9 cellular contexts compared by ENCODE assay signal in genomic region chr7:98534493-98534892, GRCh38.
"Had no signal": no experiment of that assay in that cellular context is flagged by ENCODE, and none has a peak within 500 bp of the region (broad histone marks: within the 10 kb centered on the region; RNA-seq: fewer than 3 reads in every experiment).

No MANE protein-coding gene starts in this region.

- DNase-seq: H9, HCEC 1CT, HFFc6, Karpas-422, KBM-7 had no signal

- ATAC-seq: GM23338 had no signal

- FAIRE-seq: H54, HTR-8/SVneo had no signal

- H3K9ac ChIP-seq: KMS-11 had no signal

- H2AFZ ChIP-seq: GM23338 had no signal

- H3K4me2 ChIP-seq: GM23338, KMS-11 had no signal

- H3K27ac ChIP-seq: KMS-11 had no signal

- H3K4me3 ChIP-seq: GM23338 had no signal
